ENCODE assay signal across 1 cellular context in genomic region chr16:19153876-19154275, GRCh38.
TF ChIP-seq lines count a peak whose summit lies in the region.

No MANE protein-coding gene starts in this region.

TF ChIP-seq in HEK293, 187 proteins besides CTCF, POLR2A, EP300 and RAD21 (continued from another document):
- TF ChIP-seq REST (tag by site-specific recombination; IDR thresholded peaks at IDR 0.05), result 0 out of 2 replicates have a peak, but pooled peaks have one; percentile 26
- TF ChIP-seq KLF9 (tag by site-specific recombination; IDR thresholded peaks at IDR 0.05; ENCODE audit: low read depth), result no peak
- TF ChIP-seq ZNF510 (tag by site-specific recombination; IDR thresholded peaks at IDR 0.05; ENCODE audit: insufficient replicate concordance), result no peak
- TF ChIP-seq ZNF621 (tag by site-specific recombination; IDR thresholded peaks at IDR 0.05), result no peak
- peak; percentile 65; the same call in 1 of the 2 replicates for TF ChIP-seq YY2 (tag by site-specific recombination; IDR thresholded peaks at IDR 0.05)
- TF ChIP-seq SP3 (tag by site-specific recombination; IDR thresholded peaks at IDR 0.05), result 0 out of 2 replicates have a peak, but pooled peaks have one; percentile 25
- TF ChIP-seq YY1 (tag by site-specific recombination; IDR thresholded peaks at IDR 0.05), result peak; percentile 69
- no peak for TF ChIP-seq ZSCAN5A (tag by site-specific recombination; IDR thresholded peaks at IDR 0.05)
- no peak for TF ChIP-seq ZNF140 (tag by site-specific recombination; IDR thresholded peaks at IDR 0.05)
- TF ChIP-seq BCL11A (tag by site-specific recombination; IDR thresholded peaks at IDR 0.05; ENCODE audit: low read depth), result no peak
- TF ChIP-seq MEIS1 (CRISPR knock-in tag; IDR thresholded peaks at IDR 0.05; ENCODE audit: borderline replicate concordance), result no peak
- no peak for TF ChIP-seq ZNF624 (tag by site-specific recombination; IDR thresholded peaks at IDR 0.05)
- no peak for TF ChIP-seq KLF16 (tag by site-specific recombination; IDR thresholded peaks at IDR 0.05)
- no peak for TF ChIP-seq ZNF133 (tag by site-specific recombination; IDR thresholded peaks at IDR 0.05)
